ENCODE assay signal across 38 cellular contexts in the genomic region with DNA sequence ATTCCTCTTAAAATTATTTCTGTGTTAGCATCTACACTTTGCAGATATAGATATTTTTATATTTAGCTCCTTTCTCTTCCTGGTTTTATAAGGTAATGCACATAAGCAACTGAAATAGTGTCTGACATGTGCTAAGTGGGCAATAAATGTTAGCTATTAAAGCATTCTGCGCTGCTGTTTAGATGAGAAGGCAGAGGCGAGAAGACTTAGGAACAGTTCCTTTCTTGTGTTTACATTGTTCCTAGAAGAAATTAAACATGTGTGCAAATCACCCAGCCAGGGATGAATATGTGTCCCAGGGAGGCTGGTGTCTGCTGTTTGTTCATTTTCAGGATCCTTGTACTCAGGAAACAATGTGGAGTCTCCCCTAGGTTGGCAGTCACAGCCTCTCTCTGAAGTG.
"Had no signal": no experiment of that assay in that cellular context is flagged by ENCODE, and none has a peak within 500 bp of the region (broad histone marks: within the 10 kb centered on the region; RNA-seq: fewer than 3 reads in every experiment).

No MANE protein-coding gene starts in this region.

- H3K4me1 Mint-ChIP-seq: activated naive CD4-positive, alpha-beta T cell treated with anti-CD3 and anti-CD28 coated beads, Interleukin-2, amount 50 U/mL, for 24 hours; activated naive CD8-positive, alpha-beta T cell treated with anti-CD3 and anti-CD28 coated beads for 36 hours; activated naive CD8-positive, alpha-beta T cell treated with anti-CD3 and anti-CD28 coated beads, Interleukin-2, amount 50 U/mL, for 24 hours; activated T-helper 17 cell treated with anti-CD3 and anti-CD28 coated beads, Interleukin-2, amount 50 U/mL, for 72 hours; central memory CD8-positive, alpha-beta T cell had no signal

- H3K36me3 Mint-ChIP-seq: activated naive CD4-positive, alpha-beta T cell treated with anti-CD3 and anti-CD28 coated beads, Interleukin-2, amount 10 ng/mL, durations not matched to agents 7 days and 5 days; activated naive CD4-positive, alpha-beta T cell treated with anti-CD3 and anti-CD28 coated beads, Interleukin-2, amount 50 U/mL, for 24 hours had no signal

- H3K27me3 Mint-ChIP-seq: activated naive CD4-positive, alpha-beta T cell treated with anti-CD3 and anti-CD28 coated beads, Interleukin-2, amount 10 ng/mL, durations not matched to agents 7 days and 5 days had no signal

- H3K4me3 Mint-ChIP-seq: activated naive CD4-positive, alpha-beta T cell treated with anti-CD3 and anti-CD28 coated beads for 36 hours; activated naive CD4-positive, alpha-beta T cell treated with anti-CD3 and anti-CD28 coated beads, Interleukin-2, amount 10 ng/mL, durations not matched to agents 7 days and 5 days; activated naive CD4-positive, alpha-beta T cell treated with anti-CD3 and anti-CD28 coated beads, Interleukin-2, amount 50 U/mL, for 24 hours; activated naive CD8-positive, alpha-beta T cell; activated naive CD8-positive, alpha-beta T cell treated with anti-CD3 and anti-CD28 coated beads for 36 hours; activated naive CD8-positive, alpha-beta T cell treated with anti-CD3 and anti-CD28 coated beads, Interleukin-2, amount 10 ng/mL, durations not matched to agents 7 days and 5 days; activated naive CD8-positive, alpha-beta T cell treated with anti-CD3 and anti-CD28 coated beads, Interleukin-2, amount 50 U/mL, for 24 hours; activated T-cell treated with anti-CD3 and anti-CD28 coated beads, Interleukin-2, amount 50 U/mL, for 24 hours; activated T-cell treated with anti-CD3 and anti-CD28 coated beads, Interleukin-2, amount 50 U/mL, for 4 hours; activated T-cell treated with anti-CD3 and anti-CD28 coated beads, Interleukin-2, amount 50 U/mL, for 72 hours; activated T-helper 1 cell treated with anti-CD3 and anti-CD28 coated beads, Interleukin-12 subunit alpha, Interleukin-12 subunit beta, Interleukin-2, Interleukin-4 antibody, amounts not matched to agents 30 ng/mL and 10 ng/mL and 1 ng/mL, durations not matched to agents 14 hours and 24 hours and 36 hours; activated T-helper 17 cell treated with anti-CD3 and anti-CD28 coated beads, Interleukin-2, amount 50 U/mL, for 72 hours; brain; central memory CD8-positive, alpha-beta T cell had no signal

- DNase-seq: activated effector memory CD4-positive, alpha-beta T cell treated with anti-CD3 and anti-CD28 coated beads, Interleukin-2, amount 50 U/mL, for 16 hours; activated effector memory CD4-positive, alpha-beta T cell treated with Interleukin-2 at 50 U/mL for 16 hours; activated gamma-delta T cell; activated gamma-delta T cell treated with Interleukin-2 at 50 U/mL for 16 hours; activated naive CD4-positive, alpha-beta T cell; activated naive CD4-positive, alpha-beta T cell treated with anti-CD3 and anti-CD28 coated beads for 36 hours; activated naive CD4-positive, alpha-beta T cell treated with anti-CD3 and anti-CD28 coated beads, Interleukin-2, amount 10 ng/mL, durations not matched to agents 7 days and 5 days; activated naive CD4-positive, alpha-beta T cell treated with anti-CD3 and anti-CD28 coated beads, Interleukin-2, amount 50 U/mL, for 16 hours; activated naive CD4-positive, alpha-beta T cell treated with Interleukin-2 at 50 U/mL for 16 hours; activated naive CD8-positive, alpha-beta T cell treated with anti-CD3 and anti-CD28 coated beads for 36 hours; activated naive CD8-positive, alpha-beta T cell treated with anti-CD3 and anti-CD28 coated beads, Interleukin-2, amount 10 ng/mL, durations not matched to agents 7 days and 5 days; activated naive CD8-positive, alpha-beta T cell treated with anti-CD3 and anti-CD28 coated beads, Interleukin-2, amount 50 U/mL, for 24 hours; activated T-cell treated with anti-CD3 and anti-CD28 coated beads, Interleukin-2, amount 50 U/mL, for 1 hour; activated T-cell treated with anti-CD3 and anti-CD28 coated beads, Interleukin-2, amount 50 U/mL, for 24 hours; activated T-cell treated with anti-CD3 and anti-CD28 coated beads, Interleukin-2, amount 50 U/mL, for 4 hours; activated T-cell treated with anti-CD3 and anti-CD28 coated beads, Interleukin-2, amount 50 U/mL, for 48 hours; activated T-cell treated with anti-CD3 and anti-CD28 coated beads, Interleukin-2, amount 50 U/mL, for 72 hours; adrenal gland; amniotic stem cell; amygdala; anterior cingulate cortex; aorta; body of pancreas; brain microvascular endothelial cell; caudate nucleus; central memory CD4-positive, alpha-beta T cell; cerebellar nuclear complex had no signal

- H3K27ac Mint-ChIP-seq: activated naive CD4-positive, alpha-beta T cell treated with anti-CD3 and anti-CD28 coated beads for 36 hours; activated naive CD4-positive, alpha-beta T cell treated with anti-CD3 and anti-CD28 coated beads, Interleukin-2, amount 10 ng/mL, durations not matched to agents 7 days and 5 days; activated naive CD4-positive, alpha-beta T cell treated with anti-CD3 and anti-CD28 coated beads, Interleukin-2, amount 50 U/mL, for 24 hours; activated naive CD4-positive, alpha-beta T cell treated with anti-CD3 and anti-CD28 coated beads, Interleukin-2, amount 50 U/mL, for 72 hours; activated naive CD8-positive, alpha-beta T cell; activated naive CD8-positive, alpha-beta T cell treated with anti-CD3 and anti-CD28 coated beads for 36 hours; activated naive CD8-positive, alpha-beta T cell treated with anti-CD3 and anti-CD28 coated beads, Interleukin-2, amount 10 ng/mL, durations not matched to agents 7 days and 5 days; activated naive CD8-positive, alpha-beta T cell treated with anti-CD3 and anti-CD28 coated beads, Interleukin-2, amount 50 U/mL, for 24 hours; activated T-cell treated with anti-CD3 and anti-CD28 coated beads, Interleukin-2, amount 50 U/mL, for 24 hours; activated T-cell treated with anti-CD3 and anti-CD28 coated beads, Interleukin-2, amount 50 U/mL, for 72 hours; activated T-helper 1 cell treated with anti-CD3 and anti-CD28 coated beads, Interleukin-12 subunit alpha, Interleukin-12 subunit beta, Interleukin-2, Interleukin-4 antibody, amounts not matched to agents 30 ng/mL and 10 ng/mL and 1 ng/mL, durations not matched to agents 14 hours and 24 hours and 36 hours; activated T-helper 17 cell treated with anti-CD3 and anti-CD28 coated beads, Interleukin-2, amount 50 U/mL, for 72 hours; activated T-helper 2 cell treated with anti-CD3 and anti-CD28 coated beads, Interferon-gamma antibody, Interleukin-2, Interleukin-4, amounts not matched to agents 10 μg/mL and 5 μg/mL and 100 μg/mL, durations not matched to agents 14 hours and 24 hours and 36 hours; brain had no signal

- H3K36me3 ChIP-seq: adrenal gland, ascending aorta, brain microvascular endothelial cell, breast epithelium, cardiac muscle cell had no signal

- H3K27me3 ChIP-seq: adrenal gland, ascending aorta, body of pancreas, brain microvascular endothelial cell, cardiac muscle cell had no signal

- ATAC-seq: activated naive CD4-positive, alpha-beta T cell treated with anti-CD3 and anti-CD28 coated beads, Interleukin-2, amount 50 U/mL, for 72 hours; activated naive CD8-positive, alpha-beta T cell treated with anti-CD3 and anti-CD28 coated beads, Interleukin-2, amount 50 U/mL, for 24 hours; activated T-cell treated with anti-CD3 and anti-CD28 coated beads, Interleukin-2, amount 50 U/mL, for 4 hours; activated T-cell treated with anti-CD3 and anti-CD28 coated beads, Interleukin-2, amount 50 U/mL, for 72 hours; activated T-helper 17 cell treated with anti-CD3 and anti-CD28 coated beads, Interleukin-2, amount 50 U/mL, for 72 hours; body of pancreas had no signal

- H3K4me3 ChIP-seq: adrenal gland, ascending aorta, body of pancreas, breast epithelium, cardiac muscle cell had no signal

- H3K27ac ChIP-seq: adrenal gland, ascending aorta, body of pancreas, brain microvascular endothelial cell, breast epithelium, cardiac muscle cell had no signal

- H3K4me1 ChIP-seq: adrenal gland, ascending aorta, body of pancreas, breast epithelium had no signal
